ENCODE assay signal across 10 cellular contexts in genomic region chr5:143554194-143554717, GRCh38.
A peak's percentile ranks its signal among the peaks of the same experiment; 100 is the strongest.
DNase-seq lines count a peak whose midpoint lies in the region; ATAC-seq, FAIRE-seq and TF ChIP-seq lines count a peak whose summit lies in the region.
"Had no signal": no experiment of that assay in that cellular context is flagged by ENCODE, and none has a peak within 500 bp of the region (broad histone marks: within the 10 kb centered on the region; RNA-seq: fewer than 3 reads in every experiment).

No MANE protein-coding gene starts in this region.

- peak; percentile 88 for DNase-seq in epithelial cell of prostate (ENCODE audit: low read depth, low spot score)
- peak; percentile 26 to 35 for DNase-seq in gastrocnemius medialis
- DNase-seq in frontal cortex (ENCODE audit: low spot score in 2 of 2), result no peak
- no peak for DNase-seq in cerebellum (ENCODE audit: low spot score)
- DNase-seq: occipital lobe, Peyer's patch had no signal

- no peak overlapping the region; the same call in 1 of the 2 replicates for H2AFZ ChIP-seq in OCI-LY3 (ENCODE audit: low read depth, low read length)

- intact Hi-C loops in gastrocnemius medialis (cut with DNase I; ENCODE audit: low total_unique reads), result loop anchor here (10.0 kb wide), 1 partner anchor 49 kb away; no protein-coding TSS in a partner anchor

- TF ChIP-seq CTCF in OCI-LY3 (IDR thresholded peaks at IDR 0.05; ENCODE audit: low read depth, low read length) (no peak), gastrocnemius medialis (IDR thresholded peaks at IDR 0.05 in 4 of 5, conservative IDR thresholded peaks at IDR 0.05 in 1 of 5) (no peak)

- no peak for TF ChIP-seq POLR2A in gastrocnemius medialis (IDR thresholded peaks at IDR 0.05)

- H3K27me3 ChIP-seq in OCI-LY3 (ENCODE audit: low read depth, low read length), result no peaks in the 10 kb centered on the region
- H3K27me3 ChIP-seq in gastrocnemius medialis, result no peaks in the 10 kb centered on the region
- H3K27me3 ChIP-seq: Peyer's patch had no signal

- H3K9me3 ChIP-seq in OCI-LY3 (ENCODE audit: insufficient read depth, low read length) (no peaks in the 10 kb centered on the region), gastrocnemius medialis (no peaks in the 10 kb centered on the region)
- H3K9me3 ChIP-seq: Peyer's patch had no signal

- H3K4me1 ChIP-seq in OCI-LY3 (ENCODE audit: low read length) (peaks cover 46% of the 10 kb centered on the region), gastrocnemius medialis (peaks cover 16 to 26% of the 10 kb centered on the region in 2 donors)
- H3K4me1 ChIP-seq: Peyer's patch had no signal

- in situ Hi-C loops in gastrocnemius medialis (cut with MboI; ENCODE audit: low sequenced_read_pairs in 4 of 4), result no loop called here

- H3K9ac ChIP-seq in OCI-LY3 (ENCODE audit: low read length), result no peak overlapping the region

- 0 out of 2 replicates have a peak overlapping the region, but pooled peaks have one; percentile 5 for H3K4me2 ChIP-seq in OCI-LY3 (ENCODE audit: low read length)

- FAIRE-seq in frontal cortex (lab: Jason Lieb, UNC), result no peak

- H3K4me3 ChIP-seq in OCI-LY3 (ENCODE audit: low read length) (no peak overlapping the region), gastrocnemius medialis (no peak overlapping the region)
- H3K4me3 ChIP-seq: Peyer's patch had no signal

- peak; percentile 89 for ATAC-seq in GM19351 (IDR thresholded peaks at IDR 0.05; ENCODE audit: unreplicated experiment)
- ATAC-seq in gastrocnemius medialis, result peak; percentile 97 to 99
- no peak for ATAC-seq in HG02759 (IDR thresholded peaks at IDR 0.05; ENCODE audit: unreplicated experiment)
- ATAC-seq in HG03108 (IDR thresholded peaks at IDR 0.05; ENCODE audit: unreplicated experiment), result no peak

- no peaks in the 10 kb centered on the region for H4K20me1 ChIP-seq in OCI-LY3 (ENCODE audit: insufficient read depth, low read length)

- H3K27ac ChIP-seq in OCI-LY3 (ENCODE audit: low read length), result no peak overlapping the region
- peak overlapping the region; percentile 80 for H3K27ac ChIP-seq in epithelial cell of prostate
- H3K27ac ChIP-seq in gastrocnemius medialis, result peak overlapping the region in 3 of 4 donors; percentile 19 to 67 (median 46)

- H3K79me2 ChIP-seq in OCI-LY3 (ENCODE audit: low read length), result no peaks in the 10 kb centered on the region

- no peaks in the 10 kb centered on the region for H3K36me3 ChIP-seq in OCI-LY3 (replicated peaks; ENCODE audit: low read depth, low read length)
- no peaks in the 10 kb centered on the region for H3K36me3 ChIP-seq in gastrocnemius medialis
- H3K36me3 ChIP-seq: Peyer's patch had no signal

Comparison
In these comparisons a context has a peak if more than half of its experiments do, and no peak if none do; other contexts are left out.
1. ATAC-seq: peak in GM19351 (single experiment) and gastrocnemius medialis (2 of 2); none in HG02759 (single experiment) and HG03108 (single experiment).
2. DNase-seq: peak in epithelial cell of prostate (single experiment) and gastrocnemius medialis (2 of 2); none in frontal cortex (0 of 2) and cerebellum (single experiment).